8 cellular contexts compared by ENCODE assay signal in the genomic region with DNA sequence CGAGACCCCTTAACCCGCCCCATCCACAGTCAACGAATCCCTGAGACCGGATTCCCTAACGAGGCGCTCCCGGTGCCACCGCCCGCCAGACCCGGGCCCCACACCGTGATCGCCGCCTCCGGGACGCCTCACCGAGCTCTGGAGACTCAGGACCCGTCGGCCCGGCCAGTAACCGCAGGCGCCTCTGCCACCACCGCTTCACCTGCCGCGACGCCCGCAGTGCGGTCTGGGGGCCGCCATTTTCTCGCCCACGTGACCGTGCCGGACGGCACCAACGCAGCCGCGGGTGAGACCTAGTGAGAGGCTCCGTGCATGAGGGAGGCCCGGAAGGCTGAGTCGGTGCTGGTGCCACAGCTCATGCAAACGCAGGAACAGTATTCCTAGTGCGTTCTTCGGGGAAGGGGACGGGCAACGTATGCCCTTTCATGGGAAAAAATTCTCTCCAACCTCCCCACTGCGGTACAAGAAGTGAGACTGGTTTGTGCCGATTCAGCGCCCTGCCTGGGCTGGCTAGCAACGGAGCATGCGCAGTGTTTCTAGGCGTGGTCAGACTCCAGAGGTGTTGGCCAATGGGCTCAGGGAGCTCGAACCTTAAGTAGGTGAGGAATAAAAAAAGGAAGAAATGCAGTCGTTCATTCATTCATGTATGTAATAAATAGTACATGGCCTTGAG. TPM values are rescaled to one million over a fixed set of nuclear protein-coding genes. Genes with fewer than 3 reads are reported as not detected.
DNase-seq lines count a peak whose midpoint lies in the region; ATAC-seq and TF ChIP-seq lines count a peak whose summit lies in the region.

Gene DOHH (minus strand): TSS at position 246 of the 673 bp plus-strand sequence. CDS start 3,860 bp downstream, outside the sequence.

- H3K4me3 ChIP-seq in esophagus (ENCODE audit: low read depth in 1 of 2, low read length in 2 of 2) (peak within 1 kb of the TSS; percentile 93 to 95), mucosa of stomach (ENCODE audit: low read length) (peak within 1 kb of the TSS; percentile 65)

- ATAC-seq in GM21619 (IDR thresholded peaks at IDR 0.05; ENCODE audit: unreplicated experiment) = peak; percentile 78

- H3K27me3 Mint-ChIP-seq in activated T-cell treated with anti-CD3 and anti-CD28 coated beads, Interleukin-2, amount 50 U/mL, for 24 hours = no peaks in the 10 kb centered on the region

- no peaks in the 10 kb centered on the region for H3K9me3 Mint-ChIP-seq in activated T-cell treated with anti-CD3 and anti-CD28 coated beads, Interleukin-2, amount 50 U/mL, for 24 hours

- peaks cover 41% of the 10 kb centered on the region for H3K36me3 Mint-ChIP-seq in activated T-cell treated with anti-CD3 and anti-CD28 coated beads, Interleukin-2, amount 50 U/mL, for 24 hours (ENCODE audit: low read depth)

- H3K27ac Mint-ChIP-seq in activated T-cell treated with anti-CD3 and anti-CD28 coated beads, Interleukin-2, amount 50 U/mL, for 24 hours = peak within 1 kb of the TSS; percentile 99

- H3K4me1 Mint-ChIP-seq in activated T-cell treated with anti-CD3 and anti-CD28 coated beads, Interleukin-2, amount 50 U/mL, for 24 hours (ENCODE audit: low read depth) = peaks cover 27% of the 10 kb centered on the region

- H3K4me3 Mint-ChIP-seq in activated T-cell treated with anti-CD3 and anti-CD28 coated beads, Interleukin-2, amount 50 U/mL, for 24 hours = peak within 1 kb of the TSS; percentile 90

- peak within 1 kb of the TSS; percentile 88 to 92 for H3K27ac ChIP-seq in esophagus (ENCODE audit: low read depth in 2 of 2, low read length in 1 of 2)

- H3K27me3 ChIP-seq in esophagus (ENCODE audit: control insufficient read depth in 1 of 2, insufficient read depth in 2 of 2, low read length in 2 of 2) = no peaks in the 10 kb centered on the region
- no peaks in the 10 kb centered on the region for H3K27me3 ChIP-seq in mucosa of stomach (ENCODE audit: control insufficient read depth, insufficient read depth, low read length)

- H3K4me1 ChIP-seq in esophagus (ENCODE audit: control insufficient read depth in 2 of 2, insufficient read depth in 2 of 2, low read length in 1 of 2) (peaks cover 3% of the 10 kb centered on the region in 2 donors), mucosa of stomach (ENCODE audit: control insufficient read depth, insufficient read depth, low read length) (peaks cover 5% of the 10 kb centered on the region)

- H3K9me3 ChIP-seq in esophagus (ENCODE audit: control insufficient read depth in 2 of 2, insufficient read depth in 1 of 2, low read depth in 1 of 2, low read length in 1 of 2) (no peaks in the 10 kb centered on the region), mucosa of stomach (ENCODE audit: control insufficient read depth, low read length) (no peaks in the 10 kb centered on the region)

- in situ Hi-C loops in KBM-7 (cut with MboI; ENCODE audit: low pct_unique_long_range_greater_than_20kb, low sequenced_read_pairs) = no loop called here

- WGBS in esophagus, 2 donors = 0% methylated on average over 38 to 52 of the region's 52 CpGs

- H3K36me3 ChIP-seq in esophagus (ENCODE audit: control insufficient read depth in 2 of 2, insufficient read depth in 2 of 2, low read length in 1 of 2) (peaks cover 0 to 10% of the 10 kb centered on the region in 2 donors), mucosa of stomach (ENCODE audit: control insufficient read depth, insufficient read depth, low read length) (no peaks in the 10 kb centered on the region)

- H3K9ac ChIP-seq in mucosa of stomach (ENCODE audit: low read length) = peak within 1 kb of the TSS; percentile 80

- DNase-seq in DMS153 (lab: John Stamatoyannopoulos, UW) (peak; percentile 94), KBM-7 (peak; percentile 97)
- peak; percentile 94 for DNase-seq in activated T-cell treated with anti-CD3 and anti-CD28 coated beads, Interleukin-2, amount 50 U/mL, for 24 hours
- peak; percentile 87 to 91 for DNase-seq in stimulated activated CD8-positive, alpha-beta memory T cell treated with anti-CD3 and anti-CD28 coated beads, Interleukin-7, amount 100 ng/mL, for 1 hour (ENCODE audit: low read depth in 2 of 2)

TF ChIP-seq in PFSK-1, 5 proteins besides CTCF, POLR2A, EP300 and RAD21:
- TF ChIP-seq TAF1 (IDR thresholded peaks at IDR 0.05; ENCODE audit: borderline replicate concordance, insufficient read depth, low read length) (peak; percentile 99), REST (IDR thresholded peaks at IDR 0.05; ENCODE audit: insufficient read depth in 1 of 2, low read depth in 2 of 2, low read length in 2 of 2) (peak; percentile 59 to 73; a peak in 3 of 4 replicates), FOXP2 (optimal IDR thresholded peaks at IDR 0.05; ENCODE audit: borderline replicate concordance, extremely low read depth, extremely low read length, insufficient read depth) (peak; percentile 71), SIN3A (IDR thresholded peaks at IDR 0.05; ENCODE audit: borderline replicate concordance, insufficient read depth, low read length) (peak; percentile 70; the same call in 1 of the 2 replicates), POLR2AphosphoS5 (IDR thresholded peaks at IDR 0.05; ENCODE audit: low read depth, low read length) (peak; percentile 69; the same call in 1 of the 2 replicates)

RNA-seq across cellular contexts. Expression of gene DOHH, which starts in this region (rescaled TPM):
- polyA plus RNA-seq in PFSK-1 (2012; ENCODE audit: insufficient read length, low read depth) = 62.5 TPM
- polyA plus RNA-seq in esophagus = 10 to 100 TPM; 14.9 to 16.7 TPM

Comparison
In these comparisons a context has a peak if more than half of its experiments do, and no peak if none do; other contexts are left out.
1. Peak in every context shown above with its lines: DNase-seq, ATAC-seq, H3K4me3 ChIP-seq and H3K27ac ChIP-seq.